In the genomic region with DNA sequence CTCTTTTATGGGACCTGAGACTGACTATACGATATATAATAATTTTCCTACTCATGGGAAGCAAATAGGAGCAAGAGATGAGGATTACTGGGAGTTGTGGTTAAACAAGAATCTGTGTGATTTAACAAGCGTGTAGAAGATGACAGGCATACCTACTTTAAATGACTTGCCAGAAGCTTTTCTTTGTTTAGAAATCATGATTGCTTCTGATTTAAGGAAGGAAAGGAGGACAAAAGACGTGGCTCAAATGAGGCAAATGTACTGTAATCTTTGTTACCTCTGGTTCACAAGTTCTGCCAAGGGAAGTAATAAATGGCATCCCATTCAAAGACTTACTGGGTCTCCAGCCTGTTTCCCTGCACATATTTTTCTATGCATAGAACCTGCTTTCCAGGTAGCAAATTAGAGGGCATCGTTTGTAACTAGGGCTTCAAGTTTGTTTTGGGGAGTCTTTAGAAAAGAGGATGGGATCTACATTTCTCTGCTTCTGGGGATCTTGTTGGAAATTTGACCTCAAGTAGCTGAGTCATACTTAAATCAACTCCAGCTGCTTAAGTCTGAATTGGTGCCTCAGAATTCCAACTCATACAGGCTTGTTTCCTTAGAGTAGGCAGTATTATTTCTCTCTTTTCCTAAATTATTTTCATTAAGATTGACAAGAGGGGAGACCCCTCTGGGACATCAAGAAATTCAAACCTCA, we compare ENCODE assay signal across 1 cellular context.
TF ChIP-seq lines count a peak whose summit lies in the region.

No MANE protein-coding gene starts in this region.

TF ChIP-seq in A549, 52 proteins besides CTCF, POLR2A, EP300 and RAD21:
- TF ChIP-seq, protein P1, sequence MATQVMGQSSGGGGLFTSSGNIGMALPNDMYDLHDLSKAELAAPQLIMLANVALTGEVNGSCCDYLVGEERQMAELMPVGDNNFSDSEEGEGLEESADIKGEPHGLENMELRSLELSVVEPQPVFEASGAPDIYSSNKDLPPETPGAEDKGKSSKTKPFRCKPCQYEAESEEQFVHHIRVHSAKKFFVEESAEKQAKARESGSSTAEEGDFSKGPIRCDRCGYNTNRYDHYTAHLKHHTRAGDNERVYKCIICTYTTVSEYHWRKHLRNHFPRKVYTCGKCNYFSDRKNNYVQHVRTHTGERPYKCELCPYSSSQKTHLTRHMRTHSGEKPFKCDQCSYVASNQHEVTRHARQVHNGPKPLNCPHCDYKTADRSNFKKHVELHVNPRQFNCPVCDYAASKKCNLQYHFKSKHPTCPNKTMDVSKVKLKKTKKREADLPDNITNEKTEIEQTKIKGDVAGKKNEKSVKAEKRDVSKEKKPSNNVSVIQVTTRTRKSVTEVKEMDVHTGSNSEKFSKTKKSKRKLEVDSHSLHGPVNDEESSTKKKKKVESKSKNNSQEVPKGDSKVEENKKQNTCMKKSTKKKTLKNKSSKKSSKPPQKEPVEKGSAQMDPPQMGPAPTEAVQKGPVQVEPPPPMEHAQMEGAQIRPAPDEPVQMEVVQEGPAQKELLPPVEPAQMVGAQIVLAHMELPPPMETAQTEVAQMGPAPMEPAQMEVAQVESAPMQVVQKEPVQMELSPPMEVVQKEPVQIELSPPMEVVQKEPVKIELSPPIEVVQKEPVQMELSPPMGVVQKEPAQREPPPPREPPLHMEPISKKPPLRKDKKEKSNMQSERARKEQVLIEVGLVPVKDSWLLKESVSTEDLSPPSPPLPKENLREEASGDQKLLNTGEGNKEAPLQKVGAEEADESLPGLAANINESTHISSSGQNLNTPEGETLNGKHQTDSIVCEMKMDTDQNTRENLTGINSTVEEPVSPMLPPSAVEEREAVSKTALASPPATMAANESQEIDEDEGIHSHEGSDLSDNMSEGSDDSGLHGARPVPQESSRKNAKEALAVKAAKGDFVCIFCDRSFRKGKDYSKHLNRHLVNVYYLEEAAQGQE (IDR thresholded peaks at IDR 0.05), result no peak
- TF ChIP-seq MAFK (IDR thresholded peaks at IDR 0.05; ENCODE audit: partially characterized antibody) (peak; percentile 32), FOSL2 (IDR thresholded peaks at IDR 0.05) (no peak), FOSL2 (CRISPR knock-in tag; IDR thresholded peaks at IDR 0.05) (0 out of 2 replicates have a peak, but pooled peaks have one; percentile 13)
